1 cellular context compared by ENCODE assay signal in genomic region chr19:48760514-48761221, GRCh38.
TF ChIP-seq lines count a peak whose summit lies in the region.

No MANE protein-coding gene starts in this region.

TF ChIP-seq in liver, 16 proteins besides CTCF, POLR2A, EP300 and RAD21 (continued from another document):
- TF ChIP-seq REST (IDR thresholded peaks at IDR 0.05) = no peak
- peak; percentile 21 for TF ChIP-seq HNF4G (IDR thresholded peaks at IDR 0.05)
- TF ChIP-seq TAF1 (conservative IDR thresholded peaks at IDR 0.05) = no peak
- TF ChIP-seq FOXA2 (IDR thresholded peaks at IDR 0.05) = no peak
- TF ChIP-seq ZBTB33 (IDR thresholded peaks at IDR 0.05) = no peak
- peak; percentile 22 for TF ChIP-seq SP1 (IDR thresholded peaks at IDR 0.05)
